Comparison of ENCODE assay signal across 8 cellular contexts in genomic region chr15:70096975-70097336, GRCh38. TPM values are rescaled to one million over a fixed set of nuclear protein-coding genes. Genes with fewer than 3 reads are reported as not detected.
A peak's percentile ranks its signal among the peaks of the same experiment; 100 is the strongest.
DNase-seq lines count a peak whose midpoint lies in the region; ATAC-seq and TF ChIP-seq lines count a peak whose summit lies in the region.

No MANE protein-coding gene starts in this region.

- no peaks in the 10 kb centered on the region for H3K9me3 Mint-ChIP-seq in mesothelial cell of epicardium

- no peak for TF ChIP-seq CTCF in 22Rv1 (IDR thresholded peaks at IDR 0.05)
- TF ChIP-seq CTCF in HFF-Myc (IDR thresholded peaks at IDR 0.05; ENCODE audit: low read depth, low read length, missing control alignments): no peak
- TF ChIP-seq CTCF in body of pancreas (IDR thresholded peaks at IDR 0.05): no peak
- TF ChIP-seq CTCF in mesothelial cell of epicardium (IDR thresholded peaks at IDR 0.05; ENCODE audit: unreplicated experiment): no peak

- H3K27me3 ChIP-seq in body of pancreas: no peaks in the 10 kb centered on the region

- H3K4me1 Mint-ChIP-seq in mesothelial cell of epicardium: peaks cover 55% of the 10 kb centered on the region

- H3K4me1 ChIP-seq in body of pancreas: peaks cover 87% of the 10 kb centered on the region

- H3K27ac ChIP-seq in 22Rv1: peak overlapping the region; percentile 96
- peak overlapping the region; percentile 91 to 98 (median 96) for H3K27ac ChIP-seq in body of pancreas

- intact Hi-C loops in body of pancreas (cut with DNase I): no loop called here

- no peak for DNase-seq in HFF-Myc (ENCODE audit: extremely low read depth, low read depth)
- DNase-seq in body of pancreas: peak in 1 of 4 donors; percentile 35
- DNase-seq in mesothelial cell of epicardium (ENCODE audit: low spot score in 2 of 2, unreplicated experiment in 2 of 2): no peak
- no peak for DNase-seq in DMS 273 (lab: John Stamatoyannopoulos, UW; ENCODE audit: unreplicated experiment)
- no peak for DNase-seq in kidney glomerular epithelial cell (lab: John Stamatoyannopoulos, UW)
- no peak for DNase-seq in hippocampal formation (lab: John Stamatoyannopoulos, UW)

- ATAC-seq in body of pancreas (no peak), HG03045 (IDR thresholded peaks at IDR 0.05; ENCODE audit: unreplicated experiment) (no peak)

- TF ChIP-seq POLR2A in body of pancreas (IDR thresholded peaks at IDR 0.05): no peak

- no peak overlapping the region for H3K27ac Mint-ChIP-seq in mesothelial cell of epicardium

- H3K4me3 Mint-ChIP-seq in mesothelial cell of epicardium: peak overlapping the region; percentile 99

- H3K27me3 Mint-ChIP-seq in mesothelial cell of epicardium (ENCODE audit: low read depth): no peaks in the 10 kb centered on the region

- WGBS in body of pancreas, 2 donors: 0 to 1% methylated on average over 4 to 31 of the region's 52 CpGs

- H3K9me3 ChIP-seq in body of pancreas: no peaks in the 10 kb centered on the region

- H3K4me3 ChIP-seq in HFF-Myc (replicated peaks; ENCODE audit: low read depth, low read length): peak overlapping the region; percentile 83
- peak overlapping the region; percentile 57 to 58 for H3K4me3 ChIP-seq in body of pancreas

- H3K36me3 ChIP-seq in body of pancreas (replicated peaks in 1 of 2; ENCODE audit: insufficient read depth in 1 of 2, low read depth in 2 of 2): no peaks in the 10 kb centered on the region

- H3K36me3 Mint-ChIP-seq in mesothelial cell of epicardium: no peaks in the 10 kb centered on the region

RNA-seq across cellular contexts. Expression of gene TLE3, which starts 0.8 kb away (rescaled TPM):
- total RNA-seq in body of pancreas (10 to 100 TPM; 16.6 to 33.9 TPM), mesothelial cell of epicardium (147 to 165 TPM (median 156 TPM) in 3 replicates)
